8 cellular contexts compared by ENCODE assay signal in the genomic region with DNA sequence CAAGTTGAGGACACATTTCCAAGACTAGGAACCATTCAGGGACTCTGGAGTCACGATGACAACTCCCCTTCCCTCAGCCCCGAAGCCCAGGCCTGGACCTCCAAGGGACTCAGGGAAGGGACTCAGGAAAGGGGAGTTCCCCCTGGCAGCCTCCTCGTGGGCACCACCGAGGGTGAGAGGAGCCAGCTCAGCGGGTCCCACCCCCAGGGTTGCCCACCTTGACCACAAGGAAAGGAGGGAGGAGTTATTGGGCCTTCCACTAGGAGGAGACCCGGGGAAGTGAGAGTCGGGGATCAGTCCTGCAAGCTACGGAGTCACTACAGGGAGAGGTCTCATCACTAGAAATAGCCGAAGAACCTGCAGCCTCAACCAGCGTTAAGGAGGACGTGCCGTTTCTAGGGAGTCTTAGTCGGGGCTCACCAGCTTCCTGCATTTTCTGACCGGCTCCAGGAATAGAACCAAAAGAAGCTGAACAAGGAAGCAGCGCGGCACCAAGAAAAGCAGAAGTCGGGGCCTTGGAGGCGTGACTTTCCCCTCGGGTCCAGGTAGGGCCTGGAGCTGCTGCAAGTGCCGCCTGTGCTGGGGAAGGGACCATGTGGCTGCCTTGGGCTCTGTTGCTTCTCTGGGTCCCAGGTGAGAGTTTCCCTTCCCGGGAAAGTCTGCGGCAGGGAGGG. TPM values are rescaled to one million over a fixed set of nuclear protein-coding genes. Genes with fewer than 3 reads are reported as not detected.
DNase-seq lines count a peak whose midpoint lies in the region; ATAC-seq and TF ChIP-seq lines count a peak whose summit lies in the region.
"Had no signal": no experiment of that assay in that cellular context is flagged by ENCODE, and none has a peak within 500 bp of the region (broad histone marks: within the 10 kb centered on the region; RNA-seq: fewer than 3 reads in every experiment).

A gene (plus strand): TSS at position 524 of the 674 bp plus-strand sequence. CDS start 70 bp downstream, at position 594.

- peak; percentile 64 for DNase-seq in GM23338 (ENCODE audit: low spot score)
- DNase-seq in UCSD-AML1 (lab: John Stamatoyannopoulos, UW; ENCODE audit: unreplicated experiment) = peak; percentile 88
- DNase-seq in stimulated activated naive CD8-positive, alpha-beta T cell treated with anti-CD3 and anti-CD28 coated beads, Interleukin-15, Interleukin-2, amounts not matched to agents 100 U/mL and 50 U/mL, for 24 hours = peak; percentile 51

- no peaks in the 10 kb centered on the region for H3K36me3 Mint-ChIP-seq in GM23338 (ENCODE audit: low read depth)

- peak within 1 kb of the TSS; percentile 67 for H3K4me3 Mint-ChIP-seq in GM23338

- H3K27ac ChIP-seq in GM23338 (ENCODE audit: low read depth) (no peak within 1 kb of the TSS), iPS-18a (ENCODE audit: low read length) (no peak within 1 kb of the TSS), gastroesophageal sphincter (peak within 1 kb of the TSS in 2 of 4 donors; percentile 22 to 37)

- H3K9ac ChIP-seq in iPS-18a (ENCODE audit: low read length) = no peak within 1 kb of the TSS

- TF ChIP-seq CTCF in GM23338 (conservative IDR thresholded peaks at IDR 0.05; ENCODE audit: low read depth in 2 of 2) (peak; percentile 12 to 29; a peak in 2 of 4 replicates), gastroesophageal sphincter (IDR thresholded peaks at IDR 0.05) (no peak)

- no peaks in the 10 kb centered on the region for H3K79me2 ChIP-seq in GM23338 (replicated peaks; ENCODE audit: insufficient read depth)

- no peak for TF ChIP-seq EP300 in gastroesophageal sphincter (IDR thresholded peaks at IDR 0.05)

- H3K9me2 ChIP-seq in GM23338 (ENCODE audit: insufficient read depth) = no peaks in the 10 kb centered on the region

- H3K4me3 ChIP-seq in GM23338 (peak within 1 kb of the TSS; percentile 76), iPS-18a (ENCODE audit: low read length) (peak within 1 kb of the TSS; percentile 15), gastroesophageal sphincter (peak within 1 kb of the TSS in 1 of 2 donors; percentile 37)

- H3K9me3 ChIP-seq in iPS-18a (ENCODE audit: control insufficient read depth, low read depth, low read length) (no peaks in the 10 kb centered on the region), gastroesophageal sphincter (no peaks in the 10 kb centered on the region)

- peaks cover 5% of the 10 kb centered on the region; the same call in 2 of the 3 replicates for H3K4me1 Mint-ChIP-seq in GM23338

- H3K27me3 Mint-ChIP-seq in GM23338 (ENCODE audit: insufficient read depth, low read depth, poor library complexity) = peaks cover 16% of the 10 kb centered on the region

- peaks cover 7% of the 10 kb centered on the region; the same call in 1 of the 2 replicates for H3K4me1 ChIP-seq in GM23338 (ENCODE audit: insufficient read depth)
- peaks cover 6% of the 10 kb centered on the region for H3K4me1 ChIP-seq in iPS-18a (ENCODE audit: control insufficient read depth, low read depth, low read length)
- H3K4me1 ChIP-seq in gastroesophageal sphincter = peaks cover 0 to 5% (median 0%) of the 10 kb centered on the region in 3 donors

- peak within 1 kb of the TSS; percentile 94 for H3K4me2 ChIP-seq in GM23338

- no peaks in the 10 kb centered on the region for H3K36me3 ChIP-seq in GM23338 (ENCODE audit: insufficient read depth)
- H3K36me3 ChIP-seq in iPS-18a (ENCODE audit: control insufficient read depth, low read depth, low read length) = no peaks in the 10 kb centered on the region
- no peaks in the 10 kb centered on the region for H3K36me3 ChIP-seq in gastroesophageal sphincter

- no peaks in the 10 kb centered on the region for H3K9me3 Mint-ChIP-seq in GM23338

- 12 to 27% methylated on average over 3 to 9 of the region's 22 CpGs for WGBS in gastroesophageal sphincter (ENCODE audit: low coverage in 1 of 2), 2 donors

- peak within 1 kb of the TSS; percentile 97 for H2AFZ ChIP-seq in GM23338

- H4K20me1 ChIP-seq in GM23338 (replicated peaks; ENCODE audit: insufficient read depth) = no peaks in the 10 kb centered on the region

- H3F3A ChIP-seq in GM23338 (replicated peaks; ENCODE audit: low read depth) = peaks cover 11% of the 10 kb centered on the region; the same call in 1 of the 2 replicates

- no peak within 1 kb of the TSS for H3K27ac Mint-ChIP-seq in GM23338

- TF ChIP-seq POLR2A in gastroesophageal sphincter (IDR thresholded peaks at IDR 0.05) = no peak

- peaks cover 39% of the 10 kb centered on the region for H3K27me3 ChIP-seq in GM23338 (ENCODE audit: insufficient read depth)
- H3K27me3 ChIP-seq in iPS-18a (ENCODE audit: control insufficient read depth, insufficient read depth, low read length) = peaks cover 6% of the 10 kb centered on the region
- peaks cover 62% of the 10 kb centered on the region for H3K27me3 ChIP-seq in gastroesophageal sphincter

- ATAC-seq in GM23338 (peak; percentile 65), GM21367 (IDR thresholded peaks at IDR 0.05; ENCODE audit: unreplicated experiment) (no peak), gastroesophageal sphincter (no peak), GM21576 (IDR thresholded peaks at IDR 0.05; ENCODE audit: unreplicated experiment) (no peak)
- peak; percentile 8 for ATAC-seq in stimulated activated naive CD8-positive, alpha-beta T cell treated with anti-CD3 and anti-CD28 coated beads, Interleukin-15, Interleukin-2, amounts not matched to agents 100 U/mL and 50 U/mL, for 24 hours
- ATAC-seq: HCT116 had no signal

TF ChIP-seq in GM23338, 12 proteins besides CTCF, POLR2A, EP300 and RAD21 (continues in another document):
- TF ChIP-seq, protein P1, sequence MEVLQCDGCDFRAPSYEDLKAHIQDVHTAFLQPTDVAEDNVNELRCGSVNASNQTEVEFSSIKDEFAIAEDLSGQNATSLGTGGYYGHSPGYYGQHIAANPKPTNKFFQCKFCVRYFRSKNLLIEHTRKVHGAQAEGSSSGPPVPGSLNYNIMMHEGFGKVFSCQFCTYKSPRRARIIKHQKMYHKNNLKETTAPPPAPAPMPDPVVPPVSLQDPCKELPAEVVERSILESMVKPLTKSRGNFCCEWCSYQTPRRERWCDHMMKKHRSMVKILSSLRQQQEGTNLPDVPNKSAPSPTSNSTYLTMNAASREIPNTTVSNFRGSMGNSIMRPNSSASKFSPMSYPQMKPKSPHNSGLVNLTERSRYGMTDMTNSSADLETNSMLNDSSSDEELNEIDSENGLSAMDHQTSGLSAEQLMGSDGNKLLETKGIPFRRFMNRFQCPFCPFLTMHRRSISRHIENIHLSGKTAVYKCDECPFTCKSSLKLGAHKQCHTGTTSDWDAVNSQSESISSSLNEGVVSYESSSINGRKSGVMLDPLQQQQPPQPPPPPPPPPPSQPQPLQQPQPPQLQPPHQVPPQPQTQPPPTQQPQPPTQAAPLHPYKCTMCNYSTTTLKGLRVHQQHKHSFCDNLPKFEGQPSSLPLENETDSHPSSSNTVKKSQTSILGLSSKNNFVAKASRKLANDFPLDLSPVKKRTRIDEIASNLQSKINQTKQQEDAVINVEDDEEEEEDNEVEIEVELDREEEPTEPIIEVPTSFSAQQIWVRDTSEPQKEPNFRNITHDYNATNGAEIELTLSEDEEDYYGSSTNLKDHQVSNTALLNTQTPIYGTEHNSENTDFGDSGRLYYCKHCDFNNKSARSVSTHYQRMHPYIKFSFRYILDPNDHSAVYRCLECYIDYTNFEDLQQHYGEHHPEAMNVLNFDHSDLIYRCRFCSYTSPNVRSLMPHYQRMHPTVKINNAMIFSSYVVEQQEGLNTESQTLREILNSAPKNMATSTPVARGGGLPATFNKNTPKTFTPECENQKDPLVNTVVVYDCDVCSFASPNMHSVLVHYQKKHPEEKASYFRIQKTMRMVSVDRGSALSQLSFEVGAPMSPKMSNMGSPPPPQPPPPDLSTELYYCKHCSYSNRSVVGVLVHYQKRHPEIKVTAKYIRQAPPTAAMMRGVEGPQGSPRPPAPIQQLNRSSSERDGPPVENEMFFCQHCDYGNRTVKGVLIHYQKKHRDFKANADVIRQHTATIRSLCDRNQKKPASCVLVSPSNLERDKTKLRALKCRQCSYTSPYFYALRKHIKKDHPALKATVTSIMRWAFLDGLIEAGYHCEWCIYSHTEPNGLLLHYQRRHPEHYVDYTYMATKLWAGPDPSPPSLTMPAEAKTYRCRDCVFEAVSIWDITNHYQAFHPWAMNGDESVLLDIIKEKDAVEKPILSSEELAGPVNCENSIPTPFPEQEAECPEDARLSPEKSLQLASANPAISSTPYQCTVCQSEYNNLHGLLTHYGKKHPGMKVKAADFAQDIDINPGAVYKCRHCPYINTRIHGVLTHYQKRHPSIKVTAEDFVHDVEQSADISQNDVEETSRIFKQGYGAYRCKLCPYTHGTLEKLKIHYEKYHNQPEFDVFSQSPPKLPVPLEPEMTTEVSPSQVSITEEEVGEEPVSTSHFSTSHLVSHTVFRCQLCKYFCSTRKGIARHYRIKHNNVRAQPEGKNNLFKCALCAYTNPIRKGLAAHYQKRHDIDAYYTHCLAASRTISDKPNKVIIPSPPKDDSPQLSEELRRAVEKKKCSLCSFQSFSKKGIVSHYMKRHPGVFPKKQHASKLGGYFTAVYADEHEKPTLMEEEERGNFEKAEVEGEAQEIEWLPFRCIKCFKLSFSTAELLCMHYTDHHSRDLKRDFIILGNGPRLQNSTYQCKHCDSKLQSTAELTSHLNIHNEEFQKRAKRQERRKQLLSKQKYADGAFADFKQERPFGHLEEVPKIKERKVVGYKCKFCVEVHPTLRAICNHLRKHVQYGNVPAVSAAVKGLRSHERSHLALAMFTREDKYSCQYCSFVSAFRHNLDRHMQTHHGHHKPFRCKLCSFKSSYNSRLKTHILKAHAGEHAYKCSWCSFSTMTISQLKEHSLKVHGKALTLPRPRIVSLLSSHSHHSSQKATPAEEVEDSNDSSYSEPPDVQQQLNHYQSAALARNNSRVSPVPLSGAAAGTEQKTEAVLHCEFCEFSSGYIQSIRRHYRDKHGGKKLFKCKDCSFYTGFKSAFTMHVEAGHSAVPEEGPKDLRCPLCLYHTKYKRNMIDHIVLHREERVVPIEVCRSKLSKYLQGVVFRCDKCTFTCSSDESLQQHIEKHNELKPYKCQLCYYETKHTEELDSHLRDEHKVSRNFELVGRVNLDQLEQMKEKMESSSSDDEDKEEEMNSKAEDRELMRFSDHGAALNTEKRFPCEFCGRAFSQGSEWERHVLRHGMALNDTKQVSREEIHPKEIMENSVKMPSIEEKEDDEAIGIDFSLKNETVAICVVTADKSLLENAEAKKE (CRISPR knock-in tag; IDR thresholded peaks at IDR 0.05) = no peak
- TF ChIP-seq EZH2phosphoT487 (IDR thresholded peaks at IDR 0.05; ENCODE audit: unreplicated experiment) (no peak), JUNB (IDR thresholded peaks at IDR 0.05; ENCODE audit: unreplicated experiment) (no peak), NANOG (IDR thresholded peaks at IDR 0.05; ENCODE audit: borderline replicate concordance) (no peak), POLR2AphosphoS5 (IDR thresholded peaks at IDR 0.05; ENCODE audit: low read depth) (no peak), CREB1 (CRISPR knock-in tag; IDR thresholded peaks at IDR 0.05; ENCODE audit: low read depth) (no peak), ZNF114 (CRISPR knock-in tag; IDR thresholded peaks at IDR 0.05) (no peak)

RNA-seq across cellular contexts. Expression of the gene that starts here (rescaled TPM):
- 0.45 and 0.70 TPM in 2 replicates for total RNA-seq in GM23338 (2014; rRNA removed; shearing (Covaris generic))
- polyA plus RNA-seq in GM23338 (2016; fragmentation: Nextera tagmentation; extraction: Ambion mirVana) = 0.37 and 0.54 TPM in 2 replicates
- 1 to 10 TPM; 2.0 to 5.8 (median 3.1) TPM for total RNA-seq in gastroesophageal sphincter

Comparison
In these comparisons a context has a peak if more than half of its experiments do, and no peak if none do; other contexts are left out.
1. Peak in DNase-seq, ATAC-seq, H3K4me3 ChIP-seq and H3K4me2 ChIP-seq in GM23338; RNA of the gene not detected or under 1 TPM.
2. CTCF ChIP-seq: peak in GM23338 (2 of 2); none in gastroesophageal sphincter (0 of 4).
3. Peak in every context shown above with its lines, with median percentiles within 50 percentile points of each other: DNase-seq.